In genomic region chr1:239429163-239429562, GRCh38 we compare ENCODE assay signal across 30 cellular contexts. TPM values are rescaled to one million over a fixed set of nuclear protein-coding genes. Genes with fewer than 3 reads are reported as not detected.
"Had no signal": no experiment of that assay in that cellular context is flagged by ENCODE, and none has a peak within 500 bp of the region (broad histone marks: within the 10 kb centered on the region; RNA-seq: fewer than 3 reads in every experiment).

No MANE protein-coding gene starts in this region.

- H3K27ac ChIP-seq: neural progenitor cell, ovary, parathyroid adenoma, psoas muscle, right lobe of liver, sigmoid colon, spleen, suprapubic skin, testis, tibial artery, transverse colon, upper lobe of right lung, uterus had no signal

- H3K27me3 ChIP-seq: neural progenitor cell, ovary, right lobe of liver, sigmoid colon, spleen, suprapubic skin, testis, tibial artery, transverse colon, upper lobe of right lung, uterus had no signal

- H3K4me1 ChIP-seq: neural progenitor cell, parathyroid adenoma, psoas muscle, right lobe of liver, spleen, suprapubic skin, testis, tibial artery, transverse colon, upper lobe of right lung, uterus had no signal

- DNase-seq: naive thymus-derived CD8-positive, alpha-beta T cell; nephron progenitor cell; occipital lobe; ovary; posterior cingulate gyrus; psoas muscle; right cardiac atrium; right lobe of liver; sigmoid colon; spleen; stimulated activated CD4-positive, alpha-beta T cell treated with anti-CD3 and anti-CD28 coated beads, Interleukin-12 subunit alpha, Interleukin-12 subunit beta, amount 100 ng/mL, for 4 hours; stimulated activated CD4-positive, alpha-beta T cell treated with anti-CD3 and anti-CD28 coated beads, Interleukin-1b, Interleukin-23, amount 100 ng/mL, for 48 hours; stimulated activated CD4-positive, alpha-beta T cell treated with anti-CD3 and anti-CD28 coated beads, Interleukin-4, amount 100 ng/mL, for 1 hour; stimulated activated CD4-positive, alpha-beta T cell treated with anti-CD3 and anti-CD28 coated beads, Interleukin-4, amount 100 ng/mL, for 4 hours; stimulated activated CD8-positive, alpha-beta memory T cell treated with anti-CD3 and anti-CD28 coated beads, Interleukin-4, amount 100 ng/mL, for 48 hours; stimulated activated naive CD4-positive, alpha-beta T cell; stimulated activated naive CD8-positive, alpha-beta T cell treated with anti-CD3 and anti-CD28 coated beads, Interleukin-15, amount 100 ng/mL, for 72 hours; stimulated activated naive CD8-positive, alpha-beta T cell treated with anti-CD3 and anti-CD28 coated beads, Interleukin-15, Interleukin-2, amounts not matched to agents 100 U/mL and 50 U/mL, for 24 hours; substantia nigra; testis; tibial artery; transverse colon; upper lobe of right lung; uterus had no signal

- H2AFZ ChIP-seq: neural progenitor cell, parathyroid adenoma had no signal

- H3K4me3 ChIP-seq: neural progenitor cell, ovary, psoas muscle, right lobe of liver, sigmoid colon, smooth muscle cell, spleen, suprapubic skin, testis, tibial artery, transverse colon, upper lobe of right lung, uterus had no signal

- H3K9ac ChIP-seq: neural progenitor cell, parathyroid adenoma had no signal

- ATAC-seq: naive thymus-derived CD8-positive, alpha-beta T cell; natural killer cell treated with Interleukin-12 subunit alpha and Interleukin-12 subunit beta and Interleukin-15 and Interleukin-18, amount 100 ng/mL, for 72 hours; psoas muscle; right cardiac atrium; right lobe of liver; stimulated activated memory B cell treated with anti-CD40 and anti-IgM and Interleukin-4, amounts not matched to agents 10 μg/mL and 1 μg/mL and 100 μg/mL, for 72 hours; stimulated activated naive CD8-positive, alpha-beta T cell treated with anti-CD3 and anti-CD28 coated beads, Interleukin-15, amount 100 ng/mL, for 72 hours; stimulated activated naive CD8-positive, alpha-beta T cell treated with anti-CD3 and anti-CD28 coated beads, Interleukin-15, Interleukin-2, amounts not matched to agents 100 U/mL and 50 U/mL, for 24 hours; upper lobe of right lung had no signal

- H3K4me2 ChIP-seq: neural progenitor cell, smooth muscle cell had no signal

- H3K9me3 ChIP-seq: ovary, psoas muscle, right lobe of liver, sigmoid colon, spleen, suprapubic skin, testis, tibial artery, transverse colon, upper lobe of right lung, uterus had no signal

- H3K79me2 ChIP-seq: parathyroid adenoma had no signal

- H3K36me3 ChIP-seq: neural progenitor cell, ovary, right lobe of liver, spleen, suprapubic skin, tibial artery, transverse colon, upper lobe of right lung, uterus had no signal

RNA-seq across cellular contexts. Expression of gene CHRM3, which starts 42.8 kb away (rescaled TPM):
- total RNA-seq: natural killer cell treated with Interleukin-12 subunit alpha and Interleukin-12 subunit beta and Interleukin-15 and Interleukin-18, amount 100 ng/mL, for 72 hours had no signal
